37 cellular contexts compared by ENCODE assay signal in genomic region chr5:110019780-110020179, GRCh38.
"Had no signal": no experiment of that assay in that cellular context is flagged by ENCODE, and none has a peak within 500 bp of the region (broad histone marks: within the 10 kb centered on the region; RNA-seq: fewer than 3 reads in every experiment).

No MANE protein-coding gene starts in this region.

- H3K4me1 Mint-ChIP-seq: activated B cell treated with CpG ODN at 0.5 μM for 24 hours; activated CD4-positive, alpha-beta T cell treated with anti-CD3 and anti-CD28 coated beads, Interleukin-2, amount 10 ng/mL, durations not matched to agents 24 days and 14 days; activated naive CD8-positive, alpha-beta T cell treated with anti-CD3 and anti-CD28 coated beads for 36 hours; activated T-helper 17 cell treated with anti-CD3 and anti-CD28 coated beads, Interleukin-2, amount 50 U/mL, for 72 hours had no signal

- H3K9me3 ChIP-seq: adrenal gland, body of pancreas, breast epithelium had no signal

- DNase-seq: activated B cell treated with CpG ODN at 0.5 μM for 24 hours; activated CD4-positive, alpha-beta memory T cell treated with anti-CD3 and anti-CD28 coated beads for 36 hours; activated CD4-positive, alpha-beta T cell treated with anti-CD3 and anti-CD28 coated beads for 4 hours; activated CD4-positive, alpha-beta T cell treated with anti-CD3 and anti-CD28 coated beads, Interleukin-2, amount 10 ng/mL, durations not matched to agents 24 days and 14 days; activated CD4-positive, alpha-beta T cell treated with anti-CD3 and anti-CD28 coated beads, Interleukin-2, amount 50 U/mL, for 1 hour; activated CD4-positive, alpha-beta T cell treated with anti-CD3 and anti-CD28 coated beads, Interleukin-2, amount 50 U/mL, for 4 hours; activated CD4-positive, CD25-positive, alpha-beta regulatory T cell treated with anti-CD3 and anti-CD28 coated beads, Interleukin-2, amount 50 U/mL, for 72 hours; activated CD8-positive, alpha-beta memory T cell treated with anti-CD3 and anti-CD28 coated beads, Interleukin-2, amount 50 U/mL, for 4 hours; activated CD8-positive, alpha-beta T cell treated with anti-CD3 and anti-CD28 coated beads for 36 hours; activated effector memory CD4-positive, alpha-beta T cell treated with anti-CD3 and anti-CD28 coated beads, Interleukin-2, amount 50 U/mL, for 16 hours; activated gamma-delta T cell treated with Interleukin-2 at 50 U/mL for 16 hours; activated naive CD4-positive, alpha-beta T cell; activated naive CD4-positive, alpha-beta T cell treated with anti-CD3 and anti-CD28 coated beads for 36 hours; activated naive CD4-positive, alpha-beta T cell treated with anti-CD3 and anti-CD28 coated beads, Interleukin-2, amount 50 U/mL, for 16 hours; activated naive CD8-positive, alpha-beta T cell treated with anti-CD3 and anti-CD28 coated beads for 36 hours; activated T-cell treated with anti-CD3 and anti-CD28 coated beads for 4 hours; activated T-cell treated with anti-CD3 and anti-CD28 coated beads, Interleukin-2, amount 50 U/mL, for 1 hour; activated T-cell treated with anti-CD3 and anti-CD28 coated beads, Interleukin-2, amount 50 U/mL, for 4 hours; activated T-cell treated with anti-CD3 and anti-CD28 coated beads, Interleukin-2, amount 50 U/mL, for 72 hours; adrenal gland; amniotic stem cell; aorta; body of pancreas; brain microvascular endothelial cell; central memory CD4-positive, alpha-beta T cell; T-helper 1 cell; T-helper 2 cell; T-helper 9 cell had no signal

- H3K9me3 Mint-ChIP-seq: activated B cell treated with CpG ODN at 0.5 μM for 24 hours; activated CD4-positive, alpha-beta memory T cell treated with anti-CD3 and anti-CD28 coated beads for 36 hours; activated CD8-positive, alpha-beta T cell treated with anti-CD3 and anti-CD28 coated beads for 36 hours; activated naive CD4-positive, alpha-beta T cell treated with anti-CD3 and anti-CD28 coated beads for 36 hours; activated T-cell treated with anti-CD3 and anti-CD28 coated beads, Interleukin-2, amount 50 U/mL, for 4 hours; activated T-cell treated with anti-CD3 and anti-CD28 coated beads, Interleukin-2, amount 50 U/mL, for 72 hours; activated T-helper 17 cell treated with anti-CD3 and anti-CD28 coated beads, Interleukin-2, amount 50 U/mL, for 72 hours; T-helper 2 cell treated with Interferon-gamma antibody and Interleukin-4, amounts not matched to agents 5 μg/mL and 100 μg/mL, for 36 hours had no signal

- H3K27ac Mint-ChIP-seq: activated B cell treated with CpG ODN at 0.5 μM for 24 hours; activated CD4-positive, alpha-beta memory T cell treated with anti-CD3 and anti-CD28 coated beads for 36 hours; activated CD4-positive, alpha-beta T cell treated with anti-CD3 and anti-CD28 coated beads, Interleukin-2, amount 10 ng/mL, durations not matched to agents 24 days and 14 days; activated CD8-positive, alpha-beta T cell treated with anti-CD3 and anti-CD28 coated beads for 36 hours; activated naive CD4-positive, alpha-beta T cell treated with anti-CD3 and anti-CD28 coated beads for 36 hours; activated naive CD4-positive, alpha-beta T cell treated with anti-CD3 and anti-CD28 coated beads, Interleukin-2, amount 50 U/mL, for 72 hours; activated naive CD8-positive, alpha-beta T cell treated with anti-CD3 and anti-CD28 coated beads for 36 hours; activated T-cell treated with anti-CD3 and anti-CD28 coated beads, Interleukin-2, amount 50 U/mL, for 72 hours; activated T-helper 1 cell treated with anti-CD3 and anti-CD28 coated beads, Interleukin-12 subunit alpha, Interleukin-12 subunit beta, Interleukin-2, Interleukin-4 antibody, amounts not matched to agents 30 ng/mL and 10 ng/mL and 1 ng/mL, durations not matched to agents 14 hours and 24 hours and 36 hours; activated T-helper 17 cell treated with anti-CD3 and anti-CD28 coated beads, Interleukin-2, amount 50 U/mL, for 72 hours; T-helper 1 cell treated with Interleukin-12 subunit alpha and Interleukin-12 subunit beta and Interleukin-4 antibody, amounts not matched to agents 30 μg/mL and 1 μg/mL, for 36 hours; T-helper 2 cell treated with Interferon-gamma antibody and Interleukin-4, amounts not matched to agents 5 μg/mL and 100 μg/mL, for 36 hours had no signal

- H3K27me3 Mint-ChIP-seq: activated CD4-positive, alpha-beta memory T cell treated with anti-CD3 and anti-CD28 coated beads for 36 hours; activated CD8-positive, alpha-beta T cell treated with anti-CD3 and anti-CD28 coated beads for 36 hours; activated naive CD8-positive, alpha-beta T cell treated with anti-CD3 and anti-CD28 coated beads for 36 hours; activated T-helper 17 cell treated with anti-CD3 and anti-CD28 coated beads, Interleukin-2, amount 50 U/mL, for 72 hours had no signal

- H3K4me1 ChIP-seq: adrenal gland, body of pancreas, breast epithelium had no signal

- FAIRE-seq: astrocyte, TTC549 had no signal

- ATAC-seq: activated CD8-positive, alpha-beta T cell treated with anti-CD3 and anti-CD28 coated beads for 36 hours; activated naive CD4-positive, alpha-beta T cell treated with anti-CD3 and anti-CD28 coated beads, Interleukin-2, amount 50 U/mL, for 72 hours; activated T-cell treated with anti-CD3 and anti-CD28 coated beads, Interleukin-2, amount 50 U/mL, for 4 hours; activated T-cell treated with anti-CD3 and anti-CD28 coated beads, Interleukin-2, amount 50 U/mL, for 72 hours; activated T-helper 17 cell treated with anti-CD3 and anti-CD28 coated beads, Interleukin-2, amount 50 U/mL, for 72 hours; body of pancreas had no signal

- H3K4me3 Mint-ChIP-seq: activated B cell treated with CpG ODN at 0.5 μM for 24 hours; activated CD4-positive, alpha-beta memory T cell treated with anti-CD3 and anti-CD28 coated beads for 36 hours; activated CD4-positive, alpha-beta T cell treated with anti-CD3 and anti-CD28 coated beads, Interleukin-2, amount 10 ng/mL, durations not matched to agents 24 days and 14 days; activated CD8-positive, alpha-beta T cell treated with anti-CD3 and anti-CD28 coated beads for 36 hours; activated naive CD4-positive, alpha-beta T cell treated with anti-CD3 and anti-CD28 coated beads for 36 hours; activated naive CD8-positive, alpha-beta T cell treated with anti-CD3 and anti-CD28 coated beads for 36 hours; activated T-cell treated with anti-CD3 and anti-CD28 coated beads, Interleukin-2, amount 50 U/mL, for 4 hours; activated T-cell treated with anti-CD3 and anti-CD28 coated beads, Interleukin-2, amount 50 U/mL, for 72 hours; activated T-helper 1 cell treated with anti-CD3 and anti-CD28 coated beads, Interleukin-12 subunit alpha, Interleukin-12 subunit beta, Interleukin-2, Interleukin-4 antibody, amounts not matched to agents 30 ng/mL and 10 ng/mL and 1 ng/mL, durations not matched to agents 14 hours and 24 hours and 36 hours; activated T-helper 17 cell treated with anti-CD3 and anti-CD28 coated beads, Interleukin-2, amount 50 U/mL, for 72 hours; T-helper 1 cell treated with Interleukin-12 subunit alpha and Interleukin-12 subunit beta and Interleukin-4 antibody, amounts not matched to agents 30 μg/mL and 1 μg/mL, for 36 hours; T-helper 2 cell treated with Interferon-gamma antibody and Interleukin-4, amounts not matched to agents 5 μg/mL and 100 μg/mL, for 36 hours had no signal

- H3K27me3 ChIP-seq: adrenal gland, body of pancreas, brain microvascular endothelial cell, breast epithelium had no signal

- H3K36me3 Mint-ChIP-seq: activated naive CD8-positive, alpha-beta T cell treated with anti-CD3 and anti-CD28 coated beads for 36 hours had no signal

- H3K27ac ChIP-seq: adrenal gland, body of pancreas, brain microvascular endothelial cell, breast epithelium, VCaP had no signal

- H3K4me3 ChIP-seq: adrenal gland, body of pancreas, breast epithelium had no signal

- H3K36me3 ChIP-seq: adrenal gland, brain microvascular endothelial cell, breast epithelium had no signal
